In the genomic region with DNA sequence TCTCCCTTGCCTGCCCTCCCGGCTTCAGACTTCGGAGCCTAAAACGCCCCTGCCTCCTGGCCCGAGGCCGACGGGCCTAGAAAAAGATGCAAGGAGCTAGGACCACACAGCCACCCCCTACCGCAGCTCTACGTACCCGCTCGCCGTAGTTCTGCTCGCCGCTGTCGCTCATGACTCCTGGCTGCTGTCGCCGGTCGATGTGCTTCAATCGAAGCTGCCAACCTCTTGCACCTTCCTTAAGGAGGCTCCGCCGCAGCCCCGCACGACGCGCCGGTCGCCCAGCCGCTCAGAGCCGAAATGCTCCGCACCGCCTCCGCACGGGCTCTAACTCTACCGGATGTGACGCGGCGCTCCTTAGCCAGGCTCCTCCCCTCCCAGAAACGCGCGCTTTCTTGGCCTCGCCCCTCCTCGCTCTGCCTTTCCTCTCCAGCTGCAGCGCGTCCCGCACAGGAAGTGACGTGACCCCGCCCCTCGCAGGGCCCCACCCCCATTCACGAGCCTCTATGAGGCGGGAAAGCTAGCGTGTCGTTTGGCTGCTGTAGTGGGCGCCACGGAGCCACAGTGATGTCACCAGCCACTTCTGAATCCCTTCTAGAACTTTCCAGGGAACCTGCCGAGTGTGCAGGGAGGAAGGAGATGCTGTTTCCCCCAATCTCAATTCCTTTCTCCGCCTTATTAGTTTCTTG, we compare ENCODE assay signal across 1 cellular context.
A peak's percentile ranks its signal among the peaks of the same experiment; 100 is the strongest.
TF ChIP-seq lines count a peak whose summit lies in the region.

A gene (minus strand): TSS at position 326 of the 686 bp plus-strand sequence. CDS start 154 bp downstream, at position 172.

TF ChIP-seq in GM12878, 131 proteins besides CTCF, POLR2A, EP300 and RAD21 (continued from another document and continues in another):
- TF ChIP-seq FOXM1 (IDR thresholded peaks at IDR 0.05; ENCODE audit: low read depth, low read length) = no peak; the same call in 1 of the 2 replicates
- peak; percentile 29; the same call in 1 of the 2 replicates for TF ChIP-seq PAX5 (IDR thresholded peaks at IDR 0.05; ENCODE audit: borderline replicate concordance, low read depth, low read length)
- no peak for TF ChIP-seq WRNIP1 (IDR thresholded peaks at IDR 0.05; ENCODE audit: borderline replicate concordance, low read depth, low read length)
- TF ChIP-seq HDGF (IDR thresholded peaks at IDR 0.05) = peak; percentile 74; the same call in 1 of the 2 replicates
- TF ChIP-seq SUPT20H (IDR thresholded peaks at IDR 0.05; ENCODE audit: borderline replicate concordance, control insufficient read depth, low read depth, low read length) = no peak
- peak; percentile 96 for TF ChIP-seq POU2F2 (IDR thresholded peaks at IDR 0.05; ENCODE audit: borderline replicate concordance, low read depth, low read length)
- no peak; a peak in 1 of 4 replicates for TF ChIP-seq SRF (IDR thresholded peaks at IDR 0.05; ENCODE audit: low read depth in 2 of 2, low read length in 2 of 2)
- TF ChIP-seq, protein P1, sequence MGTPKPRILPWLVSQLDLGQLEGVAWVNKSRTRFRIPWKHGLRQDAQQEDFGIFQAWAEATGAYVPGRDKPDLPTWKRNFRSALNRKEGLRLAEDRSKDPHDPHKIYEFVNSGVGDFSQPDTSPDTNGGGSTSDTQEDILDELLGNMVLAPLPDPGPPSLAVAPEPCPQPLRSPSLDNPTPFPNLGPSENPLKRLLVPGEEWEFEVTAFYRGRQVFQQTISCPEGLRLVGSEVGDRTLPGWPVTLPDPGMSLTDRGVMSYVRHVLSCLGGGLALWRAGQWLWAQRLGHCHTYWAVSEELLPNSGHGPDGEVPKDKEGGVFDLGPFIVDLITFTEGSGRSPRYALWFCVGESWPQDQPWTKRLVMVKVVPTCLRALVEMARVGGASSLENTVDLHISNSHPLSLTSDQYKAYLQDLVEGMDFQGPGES (IDR thresholded peaks at IDR 0.05) = no peak
- peak; percentile 98 for TF ChIP-seq POLR2AphosphoS2 (IDR thresholded peaks at IDR 0.05; ENCODE audit: low read depth, low read length)
- TF ChIP-seq MTA2 (IDR thresholded peaks at IDR 0.05; ENCODE audit: low read depth) = no peak
- TF ChIP-seq TCF3 (IDR thresholded peaks at IDR 0.05; ENCODE audit: borderline replicate concordance, insufficient read depth, low read depth, low read length) = peak; percentile 85
- peak; percentile 38 to 98 for TF ChIP-seq EGR1 (IDR thresholded peaks at IDR 0.05; ENCODE audit: borderline replicate concordance in 1 of 2, low read depth in 2 of 2, low read length in 2 of 2)
- TF ChIP-seq, protein P2, sequence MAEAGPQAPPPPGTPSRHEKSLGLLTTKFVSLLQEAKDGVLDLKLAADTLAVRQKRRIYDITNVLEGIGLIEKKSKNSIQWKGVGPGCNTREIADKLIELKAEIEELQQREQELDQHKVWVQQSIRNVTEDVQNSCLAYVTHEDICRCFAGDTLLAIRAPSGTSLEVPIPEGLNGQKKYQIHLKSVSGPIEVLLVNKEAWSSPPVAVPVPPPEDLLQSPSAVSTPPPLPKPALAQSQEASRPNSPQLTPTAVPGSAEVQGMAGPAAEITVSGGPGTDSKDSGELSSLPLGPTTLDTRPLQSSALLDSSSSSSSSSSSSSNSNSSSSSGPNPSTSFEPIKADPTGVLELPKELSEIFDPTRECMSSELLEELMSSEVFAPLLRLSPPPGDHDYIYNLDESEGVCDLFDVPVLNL (IDR thresholded peaks at IDR 0.05; ENCODE audit: low read depth, low read length) = peak; percentile 37; the same call in 1 of the 2 replicates
- peak; percentile 45; the same call in 1 of the 2 replicates for TF ChIP-seq YY1 (IDR thresholded peaks at IDR 0.05; ENCODE audit: low read depth, low read length)
- no peak; the same call in none of the 2 replicates for TF ChIP-seq CREB1 (IDR thresholded peaks at IDR 0.05; ENCODE audit: low read depth)
- TF ChIP-seq FOXK2 (IDR thresholded peaks at IDR 0.05) = no peak
- TF ChIP-seq ESRRA (IDR thresholded peaks at IDR 0.05; ENCODE audit: low read length) = no peak
- peak; percentile 95 for TF ChIP-seq CHD1 (IDR thresholded peaks at IDR 0.05; ENCODE audit: low read depth, low read length)
- TF ChIP-seq MYB (IDR thresholded peaks at IDR 0.05; ENCODE audit: borderline replicate concordance, low read depth, low read length) = no peak
- no peak for TF ChIP-seq BMI1 (IDR thresholded peaks at IDR 0.05; ENCODE audit: borderline replicate concordance)
- peak; percentile 76; the same call in 1 of the 2 replicates for TF ChIP-seq ZBED1 (IDR thresholded peaks at IDR 0.05; ENCODE audit: borderline replicate concordance)
- TF ChIP-seq MEF2B (IDR thresholded peaks at IDR 0.05; ENCODE audit: partially characterized antibody, poor library complexity, severe bottlenecking) = peak; percentile 26
- TF ChIP-seq, protein P3, sequence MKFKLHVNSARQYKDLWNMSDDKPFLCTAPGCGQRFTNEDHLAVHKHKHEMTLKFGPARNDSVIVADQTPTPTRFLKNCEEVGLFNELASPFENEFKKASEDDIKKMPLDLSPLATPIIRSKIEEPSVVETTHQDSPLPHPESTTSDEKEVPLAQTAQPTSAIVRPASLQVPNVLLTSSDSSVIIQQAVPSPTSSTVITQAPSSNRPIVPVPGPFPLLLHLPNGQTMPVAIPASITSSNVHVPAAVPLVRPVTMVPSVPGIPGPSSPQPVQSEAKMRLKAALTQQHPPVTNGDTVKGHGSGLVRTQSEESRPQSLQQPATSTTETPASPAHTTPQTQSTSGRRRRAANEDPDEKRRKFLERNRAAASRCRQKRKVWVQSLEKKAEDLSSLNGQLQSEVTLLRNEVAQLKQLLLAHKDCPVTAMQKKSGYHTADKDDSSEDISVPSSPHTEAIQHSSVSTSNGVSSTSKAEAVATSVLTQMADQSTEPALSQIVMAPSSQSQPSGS (IDR thresholded peaks at IDR 0.05; ENCODE audit: low read length) = 0 out of 2 replicates have a peak, but pooled peaks have one; percentile 2
- peak; percentile 80 for TF ChIP-seq GABPA (IDR thresholded peaks at IDR 0.05; ENCODE audit: low read depth)
- TF ChIP-seq, protein P4, sequence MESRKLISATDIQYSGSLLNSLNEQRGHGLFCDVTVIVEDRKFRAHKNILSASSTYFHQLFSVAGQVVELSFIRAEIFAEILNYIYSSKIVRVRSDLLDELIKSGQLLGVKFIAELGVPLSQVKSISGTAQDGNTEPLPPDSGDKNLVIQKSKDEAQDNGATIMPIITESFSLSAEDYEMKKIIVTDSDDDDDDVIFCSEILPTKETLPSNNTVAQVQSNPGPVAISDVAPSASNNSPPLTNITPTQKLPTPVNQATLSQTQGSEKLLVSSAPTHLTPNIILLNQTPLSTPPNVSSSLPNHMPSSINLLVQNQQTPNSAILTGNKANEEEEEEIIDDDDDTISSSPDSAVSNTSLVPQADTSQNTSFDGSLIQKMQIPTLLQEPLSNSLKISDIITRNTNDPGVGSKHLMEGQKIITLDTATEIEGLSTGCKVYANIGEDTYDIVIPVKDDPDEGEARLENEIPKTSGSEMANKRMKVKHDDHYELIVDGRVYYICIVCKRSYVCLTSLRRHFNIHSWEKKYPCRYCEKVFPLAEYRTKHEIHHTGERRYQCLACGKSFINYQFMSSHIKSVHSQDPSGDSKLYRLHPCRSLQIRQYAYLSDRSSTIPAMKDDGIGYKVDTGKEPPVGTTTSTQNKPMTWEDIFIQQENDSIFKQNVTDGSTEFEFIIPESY (IDR thresholded peaks at IDR 0.05) = no peak; the same call in 1 of the 2 replicates
- no peak for TF ChIP-seq NR2C2 (IDR thresholded peaks at IDR 0.05; ENCODE audit: borderline replicate concordance, control insufficient read depth, insufficient read length, low read depth)
- TF ChIP-seq JUNB (IDR thresholded peaks at IDR 0.05) = no peak
- TF ChIP-seq TBL1XR1 (IDR thresholded peaks at IDR 0.05; ENCODE audit: low read depth, low read length) = no peak
- TF ChIP-seq HDAC6 (IDR thresholded peaks at IDR 0.05; ENCODE audit: unreplicated experiment) = peak; percentile 91
- TF ChIP-seq, protein P5, sequence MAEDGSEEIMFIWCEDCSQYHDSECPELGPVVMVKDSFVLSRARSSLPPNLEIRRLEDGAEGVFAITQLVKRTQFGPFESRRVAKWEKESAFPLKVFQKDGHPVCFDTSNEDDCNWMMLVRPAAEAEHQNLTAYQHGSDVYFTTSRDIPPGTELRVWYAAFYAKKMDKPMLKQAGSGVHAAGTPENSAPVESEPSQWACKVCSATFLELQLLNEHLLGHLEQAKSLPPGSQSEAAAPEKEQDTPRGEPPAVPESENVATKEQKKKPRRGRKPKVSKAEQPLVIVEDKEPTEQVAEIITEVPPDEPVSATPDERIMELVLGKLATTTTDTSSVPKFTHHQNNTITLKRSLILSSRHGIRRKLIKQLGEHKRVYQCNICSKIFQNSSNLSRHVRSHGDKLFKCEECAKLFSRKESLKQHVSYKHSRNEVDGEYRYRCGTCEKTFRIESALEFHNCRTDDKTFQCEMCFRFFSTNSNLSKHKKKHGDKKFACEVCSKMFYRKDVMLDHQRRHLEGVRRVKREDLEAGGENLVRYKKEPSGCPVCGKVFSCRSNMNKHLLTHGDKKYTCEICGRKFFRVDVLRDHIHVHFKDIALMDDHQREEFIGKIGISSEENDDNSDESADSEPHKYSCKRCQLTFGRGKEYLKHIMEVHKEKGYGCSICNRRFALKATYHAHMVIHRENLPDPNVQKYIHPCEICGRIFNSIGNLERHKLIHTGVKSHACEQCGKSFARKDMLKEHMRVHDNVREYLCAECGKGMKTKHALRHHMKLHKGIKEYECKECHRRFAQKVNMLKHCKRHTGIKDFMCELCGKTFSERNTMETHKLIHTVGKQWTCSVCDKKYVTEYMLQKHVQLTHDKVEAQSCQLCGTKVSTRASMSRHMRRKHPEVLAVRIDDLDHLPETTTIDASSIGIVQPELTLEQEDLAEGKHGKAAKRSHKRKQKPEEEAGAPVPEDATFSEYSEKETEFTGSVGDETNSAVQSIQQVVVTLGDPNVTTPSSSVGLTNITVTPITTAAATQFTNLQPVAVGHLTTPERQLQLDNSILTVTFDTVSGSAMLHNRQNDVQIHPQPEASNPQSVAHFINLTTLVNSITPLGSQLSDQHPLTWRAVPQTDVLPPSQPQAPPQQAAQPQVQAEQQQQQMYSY (CRISPR knock-in tag; IDR thresholded peaks at IDR 0.05) = no peak
- no peak for TF ChIP-seq EZH2 (IDR thresholded peaks at IDR 0.05; ENCODE audit: borderline replicate concordance, control insufficient read depth, low read depth, low read length)
- no peak for TF ChIP-seq KAT2A (conservative IDR thresholded peaks at IDR 0.05; ENCODE audit: control insufficient read depth, low read depth, low read length)
- peak; percentile 11; the same call in 1 of the 2 replicates for TF ChIP-seq BCL11A (IDR thresholded peaks at IDR 0.05; ENCODE audit: low read depth, low read length)
- no peak for TF ChIP-seq TARDBP (IDR thresholded peaks at IDR 0.05; ENCODE audit: borderline replicate concordance)
- no peak for TF ChIP-seq NR2C1 (IDR thresholded peaks at IDR 0.05)
- no peak for TF ChIP-seq SREBF2 (IDR thresholded peaks at IDR 0.05; ENCODE audit: low read length)
- TF ChIP-seq, protein P6, sequence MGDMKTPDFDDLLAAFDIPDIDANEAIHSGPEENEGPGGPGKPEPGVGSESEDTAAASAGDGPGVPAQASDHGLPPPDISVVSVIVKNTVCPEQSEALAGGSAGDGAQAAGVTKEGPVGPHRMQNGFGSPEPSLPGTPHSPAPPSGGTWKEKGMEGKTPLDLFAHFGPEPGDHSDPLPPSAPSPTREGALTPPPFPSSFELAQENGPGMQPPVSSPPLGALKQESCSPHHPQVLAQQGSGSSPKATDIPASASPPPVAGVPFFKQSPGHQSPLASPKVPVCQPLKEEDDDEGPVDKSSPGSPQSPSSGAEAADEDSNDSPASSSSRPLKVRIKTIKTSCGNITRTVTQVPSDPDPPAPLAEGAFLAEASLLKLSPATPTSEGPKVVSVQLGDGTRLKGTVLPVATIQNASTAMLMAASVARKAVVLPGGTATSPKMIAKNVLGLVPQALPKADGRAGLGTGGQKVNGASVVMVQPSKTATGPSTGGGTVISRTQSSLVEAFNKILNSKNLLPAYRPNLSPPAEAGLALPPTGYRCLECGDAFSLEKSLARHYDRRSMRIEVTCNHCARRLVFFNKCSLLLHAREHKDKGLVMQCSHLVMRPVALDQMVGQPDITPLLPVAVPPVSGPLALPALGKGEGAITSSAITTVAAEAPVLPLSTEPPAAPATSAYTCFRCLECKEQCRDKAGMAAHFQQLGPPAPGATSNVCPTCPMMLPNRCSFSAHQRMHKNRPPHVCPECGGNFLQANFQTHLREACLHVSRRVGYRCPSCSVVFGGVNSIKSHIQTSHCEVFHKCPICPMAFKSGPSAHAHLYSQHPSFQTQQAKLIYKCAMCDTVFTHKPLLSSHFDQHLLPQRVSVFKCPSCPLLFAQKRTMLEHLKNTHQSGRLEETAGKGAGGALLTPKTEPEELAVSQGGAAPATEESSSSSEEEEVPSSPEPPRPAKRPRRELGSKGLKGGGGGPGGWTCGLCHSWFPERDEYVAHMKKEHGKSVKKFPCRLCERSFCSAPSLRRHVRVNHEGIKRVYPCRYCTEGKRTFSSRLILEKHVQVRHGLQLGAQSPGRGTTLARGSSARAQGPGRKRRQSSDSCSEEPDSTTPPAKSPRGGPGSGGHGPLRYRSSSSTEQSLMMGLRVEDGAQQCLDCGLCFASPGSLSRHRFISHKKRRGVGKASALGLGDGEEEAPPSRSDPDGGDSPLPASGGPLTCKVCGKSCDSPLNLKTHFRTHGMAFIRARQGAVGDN (IDR thresholded peaks at IDR 0.05) = peak; percentile 78
- TF ChIP-seq TCF7 (IDR thresholded peaks at IDR 0.05; ENCODE audit: borderline replicate concordance) = no peak
- TF ChIP-seq, protein P7, sequence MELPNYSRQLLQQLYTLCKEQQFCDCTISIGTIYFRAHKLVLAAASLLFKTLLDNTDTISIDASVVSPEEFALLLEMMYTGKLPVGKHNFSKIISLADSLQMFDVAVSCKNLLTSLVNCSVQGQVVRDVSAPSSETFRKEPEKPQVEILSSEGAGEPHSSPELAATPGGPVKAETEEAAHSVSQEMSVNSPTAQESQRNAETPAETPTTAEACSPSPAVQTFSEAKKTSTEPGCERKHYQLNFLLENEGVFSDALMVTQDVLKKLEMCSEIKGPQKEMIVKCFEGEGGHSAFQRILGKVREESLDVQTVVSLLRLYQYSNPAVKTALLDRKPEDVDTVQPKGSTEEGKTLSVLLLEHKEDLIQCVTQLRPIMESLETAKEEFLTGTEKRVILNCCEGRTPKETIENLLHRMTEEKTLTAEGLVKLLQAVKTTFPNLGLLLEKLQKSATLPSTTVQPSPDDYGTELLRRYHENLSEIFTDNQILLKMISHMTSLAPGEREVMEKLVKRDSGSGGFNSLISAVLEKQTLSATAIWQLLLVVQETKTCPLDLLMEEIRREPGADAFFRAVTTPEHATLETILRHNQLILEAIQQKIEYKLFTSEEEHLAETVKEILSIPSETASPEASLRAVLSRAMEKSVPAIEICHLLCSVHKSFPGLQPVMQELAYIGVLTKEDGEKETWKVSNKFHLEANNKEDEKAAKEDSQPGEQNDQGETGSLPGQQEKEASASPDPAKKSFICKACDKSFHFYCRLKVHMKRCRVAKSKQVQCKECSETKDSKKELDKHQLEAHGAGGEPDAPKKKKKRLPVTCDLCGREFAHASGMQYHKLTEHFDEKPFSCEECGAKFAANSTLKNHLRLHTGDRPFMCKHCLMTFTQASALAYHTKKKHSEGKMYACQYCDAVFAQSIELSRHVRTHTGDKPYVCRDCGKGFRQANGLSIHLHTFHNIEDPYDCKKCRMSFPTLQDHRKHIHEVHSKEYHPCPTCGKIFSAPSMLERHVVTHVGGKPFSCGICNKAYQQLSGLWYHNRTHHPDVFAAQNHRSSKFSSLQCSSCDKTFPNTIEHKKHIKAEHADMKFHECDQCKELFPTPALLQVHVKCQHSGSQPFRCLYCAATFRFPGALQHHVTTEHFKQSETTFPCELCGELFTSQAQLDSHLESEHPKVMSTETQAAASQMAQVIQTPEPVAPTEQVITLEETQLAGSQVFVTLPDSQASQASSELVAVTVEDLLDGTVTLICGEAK (IDR thresholded peaks at IDR 0.05; ENCODE audit: borderline replicate concordance) = peak; percentile 81; the same call in 1 of the 2 replicates
- TF ChIP-seq, protein P8, sequence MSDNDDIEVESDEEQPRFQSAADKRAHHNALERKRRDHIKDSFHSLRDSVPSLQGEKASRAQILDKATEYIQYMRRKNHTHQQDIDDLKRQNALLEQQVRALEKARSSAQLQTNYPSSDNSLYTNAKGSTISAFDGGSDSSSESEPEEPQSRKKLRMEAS (IDR thresholded peaks at IDR 0.05; ENCODE audit: low read depth, low read length) = peak; percentile 60
- TF ChIP-seq FOS (IDR thresholded peaks at IDR 0.05; ENCODE audit: borderline replicate concordance, extremely low read depth, insufficient read length) = no peak
